1 cellular context compared by ENCODE assay signal in the genomic region with DNA sequence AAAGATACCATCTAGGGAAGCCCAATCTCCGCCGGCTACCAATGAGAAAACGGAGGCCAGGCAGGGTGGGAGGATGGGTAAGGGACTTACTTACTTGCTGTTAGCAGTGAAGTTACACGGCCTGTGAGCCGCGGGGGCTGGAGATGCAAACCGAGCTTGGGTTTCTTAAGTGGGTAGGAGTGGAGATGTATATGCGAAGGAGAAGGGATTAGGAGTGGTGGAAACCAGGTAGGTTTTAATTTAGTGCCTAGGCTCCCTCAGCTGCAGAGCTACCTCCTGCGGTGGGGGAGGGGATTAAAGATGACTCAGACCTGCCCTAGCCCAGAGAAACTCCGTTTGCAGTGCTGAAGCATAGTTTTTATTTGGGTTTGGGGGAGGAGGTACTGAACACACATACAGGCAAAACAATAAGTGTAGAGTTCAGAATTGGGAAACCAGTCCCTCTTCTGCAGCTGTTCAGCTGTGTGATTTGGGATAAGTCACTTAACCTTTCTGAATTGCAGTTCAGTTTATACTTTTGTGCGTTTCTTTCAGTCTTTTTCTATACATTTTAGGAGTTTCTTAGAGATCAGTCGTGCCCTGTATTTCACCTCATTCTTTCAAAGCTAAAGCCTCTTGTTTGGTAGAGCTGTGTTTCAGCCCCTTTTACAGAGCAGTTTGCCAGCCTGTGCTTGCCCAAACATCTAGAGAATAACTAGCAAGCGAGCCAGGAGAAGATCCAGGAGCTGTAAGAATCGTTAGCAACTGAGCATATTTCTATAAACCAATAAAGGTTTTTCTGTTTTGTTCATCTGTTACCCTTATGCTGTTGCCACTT.
A peak's percentile ranks its signal among the peaks of the same experiment; 100 is the strongest.
TF ChIP-seq lines count a peak whose summit lies in the region.

No MANE protein-coding gene starts in this region.

TF ChIP-seq in K562, 482 proteins besides CTCF, POLR2A, EP300 and RAD21 (continued from another document and continues in another):
- TF ChIP-seq, protein P1, sequence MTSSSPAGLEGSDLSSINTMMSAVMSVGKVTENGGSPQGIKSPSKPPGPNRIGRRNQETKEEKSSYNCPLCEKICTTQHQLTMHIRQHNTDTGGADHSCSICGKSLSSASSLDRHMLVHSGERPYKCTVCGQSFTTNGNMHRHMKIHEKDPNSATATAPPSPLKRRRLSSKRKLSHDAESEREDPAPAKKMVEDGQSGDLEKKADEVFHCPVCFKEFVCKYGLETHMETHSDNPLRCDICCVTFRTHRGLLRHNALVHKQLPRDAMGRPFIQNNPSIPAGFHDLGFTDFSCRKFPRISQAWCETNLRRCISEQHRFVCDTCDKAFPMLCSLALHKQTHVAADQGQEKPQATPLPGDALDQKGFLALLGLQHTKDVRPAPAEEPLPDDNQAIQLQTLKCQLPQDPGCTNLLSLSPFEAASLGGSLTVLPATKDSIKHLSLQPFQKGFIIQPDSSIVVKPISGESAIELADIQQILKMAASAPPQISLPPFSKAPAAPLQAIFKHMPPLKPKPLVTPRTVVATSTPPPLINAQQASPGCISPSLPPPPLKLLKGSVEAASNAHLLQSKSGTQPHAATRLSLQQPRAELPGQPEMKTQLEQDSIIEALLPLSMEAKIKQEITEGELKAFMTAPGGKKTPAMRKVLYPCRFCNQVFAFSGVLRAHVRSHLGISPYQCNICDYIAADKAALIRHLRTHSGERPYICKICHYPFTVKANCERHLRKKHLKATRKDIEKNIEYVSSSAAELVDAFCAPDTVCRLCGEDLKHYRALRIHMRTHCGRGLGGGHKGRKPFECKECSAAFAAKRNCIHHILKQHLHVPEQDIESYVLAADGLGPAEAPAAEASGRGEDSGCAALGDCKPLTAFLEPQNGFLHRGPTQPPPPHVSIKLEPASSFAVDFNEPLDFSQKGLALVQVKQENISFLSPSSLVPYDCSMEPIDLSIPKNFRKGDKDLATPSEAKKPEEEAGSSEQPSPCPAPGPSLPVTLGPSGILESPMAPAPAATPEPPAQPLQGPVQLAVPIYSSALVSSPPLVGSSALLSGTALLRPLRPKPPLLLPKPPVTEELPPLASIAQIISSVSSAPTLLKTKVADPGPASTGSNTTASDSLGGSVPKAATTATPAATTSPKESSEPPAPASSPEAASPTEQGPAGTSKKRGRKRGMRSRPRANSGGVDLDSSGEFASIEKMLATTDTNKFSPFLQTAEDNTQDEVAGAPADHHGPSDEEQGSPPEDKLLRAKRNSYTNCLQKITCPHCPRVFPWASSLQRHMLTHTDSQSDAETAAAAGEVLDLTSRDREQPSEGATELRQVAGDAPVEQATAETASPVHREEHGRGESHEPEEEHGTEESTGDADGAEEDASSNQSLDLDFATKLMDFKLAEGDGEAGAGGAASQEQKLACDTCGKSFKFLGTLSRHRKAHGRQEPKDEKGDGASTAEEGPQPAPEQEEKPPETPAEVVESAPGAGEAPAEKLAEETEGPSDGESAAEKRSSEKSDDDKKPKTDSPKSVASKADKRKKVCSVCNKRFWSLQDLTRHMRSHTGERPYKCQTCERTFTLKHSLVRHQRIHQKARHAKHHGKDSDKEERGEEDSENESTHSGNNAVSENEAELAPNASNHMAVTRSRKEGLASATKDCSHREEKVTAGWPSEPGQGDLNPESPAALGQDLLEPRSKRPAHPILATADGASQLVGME (CRISPR knock-in tag; IDR thresholded peaks at IDR 0.05): no peak
- TF ChIP-seq RBM22 (IDR thresholded peaks at IDR 0.05; ENCODE audit: low read depth, low read length, poor library complexity, severe bottlenecking) (no peak), ETS2 (tag; IDR thresholded peaks at IDR 0.05; ENCODE audit: borderline replicate concordance, poor library complexity, severe bottlenecking) (no peak), FOS (IDR thresholded peaks at IDR 0.05; ENCODE audit: extremely low read depth, insufficient read length) (peak; percentile 50), ELF1 (tag; IDR thresholded peaks at IDR 0.05) (peak; percentile 1; the same call in 1 of the 2 replicates), CBX2 (IDR thresholded peaks at IDR 0.05; ENCODE audit: insufficient read depth, low read length, poor library complexity, severe bottlenecking) (no peak), SUPT5H (IDR thresholded peaks at IDR 0.05) (0 out of 2 replicates have a peak, but pooled peaks have one; percentile 16), TEAD4 (IDR thresholded peaks at IDR 0.05; ENCODE audit: low read length) (no peak), TEAD4 (CRISPR knock-in tag; IDR thresholded peaks at IDR 0.05; ENCODE audit: borderline replicate concordance) (no peak), ZNF224 (CRISPR knock-in tag; IDR thresholded peaks at IDR 0.05) (no peak), EWSR1 (IDR thresholded peaks at IDR 0.05; ENCODE audit: borderline replicate concordance, low read depth, partially characterized antibody) (no peak), PHF20 (IDR thresholded peaks at IDR 0.05; ENCODE audit: partially characterized antibody) (no peak), ZKSCAN3 (CRISPR knock-in tag; IDR thresholded peaks at IDR 0.05) (no peak), ZBED1 (IDR thresholded peaks at IDR 0.05) (no peak), NFIX (CRISPR knock-in tag; IDR thresholded peaks at IDR 0.05; ENCODE audit: low read depth) (no peak), WHSC1 (IDR thresholded peaks at IDR 0.05; ENCODE audit: low read length) (no peak), ZNF561 (CRISPR knock-in tag; conservative IDR thresholded peaks at IDR 0.05) (no peak), MCM3 (IDR thresholded peaks at IDR 0.05) (no peak), NR2C2 (CRISPR knock-in tag; IDR thresholded peaks at IDR 0.05) (no peak), NR2C2 (tag; IDR thresholded peaks at IDR 0.05) (no peak; the same call in 1 of the 2 replicates), RBM17 (IDR thresholded peaks at IDR 0.05; ENCODE audit: borderline replicate concordance, low read depth, low read length) (no peak), RUNX1 (IDR thresholded peaks at IDR 0.05; ENCODE audit: low read depth) (no peak), KHSRP (IDR thresholded peaks at IDR 0.05) (no peak), HDGF (IDR thresholded peaks at IDR 0.05) (no peak), POLR2G (IDR thresholded peaks at IDR 0.05; ENCODE audit: low read depth, low read length) (no peak), ARID2 (IDR thresholded peaks at IDR 0.05) (no peak)
- TF ChIP-seq, protein P2, sequence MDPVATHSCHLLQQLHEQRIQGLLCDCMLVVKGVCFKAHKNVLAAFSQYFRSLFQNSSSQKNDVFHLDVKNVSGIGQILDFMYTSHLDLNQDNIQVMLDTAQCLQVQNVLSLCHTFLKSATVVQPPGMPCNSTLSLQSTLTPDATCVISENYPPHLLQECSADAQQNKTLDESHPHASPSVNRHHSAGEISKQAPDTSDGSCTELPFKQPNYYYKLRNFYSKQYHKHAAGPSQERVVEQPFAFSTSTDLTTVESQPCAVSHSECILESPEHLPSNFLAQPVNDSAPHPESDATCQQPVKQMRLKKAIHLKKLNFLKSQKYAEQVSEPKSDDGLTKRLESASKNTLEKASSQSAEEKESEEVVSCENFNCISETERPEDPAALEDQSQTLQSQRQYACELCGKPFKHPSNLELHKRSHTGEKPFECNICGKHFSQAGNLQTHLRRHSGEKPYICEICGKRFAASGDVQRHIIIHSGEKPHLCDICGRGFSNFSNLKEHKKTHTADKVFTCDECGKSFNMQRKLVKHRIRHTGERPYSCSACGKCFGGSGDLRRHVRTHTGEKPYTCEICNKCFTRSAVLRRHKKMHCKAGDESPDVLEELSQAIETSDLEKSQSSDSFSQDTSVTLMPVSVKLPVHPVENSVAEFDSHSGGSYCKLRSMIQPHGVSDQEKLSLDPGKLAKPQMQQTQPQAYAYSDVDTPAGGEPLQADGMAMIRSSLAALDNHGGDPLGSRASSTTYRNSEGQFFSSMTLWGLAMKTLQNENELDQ (CRISPR knock-in tag; IDR thresholded peaks at IDR 0.05; ENCODE audit: borderline replicate concordance): no peak
- TF ChIP-seq, protein P3, sequence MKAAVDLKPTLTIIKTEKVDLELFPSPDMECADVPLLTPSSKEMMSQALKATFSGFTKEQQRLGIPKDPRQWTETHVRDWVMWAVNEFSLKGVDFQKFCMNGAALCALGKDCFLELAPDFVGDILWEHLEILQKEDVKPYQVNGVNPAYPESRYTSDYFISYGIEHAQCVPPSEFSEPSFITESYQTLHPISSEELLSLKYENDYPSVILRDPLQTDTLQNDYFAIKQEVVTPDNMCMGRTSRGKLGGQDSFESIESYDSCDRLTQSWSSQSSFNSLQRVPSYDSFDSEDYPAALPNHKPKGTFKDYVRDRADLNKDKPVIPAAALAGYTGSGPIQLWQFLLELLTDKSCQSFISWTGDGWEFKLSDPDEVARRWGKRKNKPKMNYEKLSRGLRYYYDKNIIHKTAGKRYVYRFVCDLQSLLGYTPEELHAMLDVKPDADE (conservative IDR thresholded peaks at IDR 0.05; ENCODE audit: control insufficient read depth, low read depth, low read length): no peak
- TF ChIP-seq, protein P4, sequence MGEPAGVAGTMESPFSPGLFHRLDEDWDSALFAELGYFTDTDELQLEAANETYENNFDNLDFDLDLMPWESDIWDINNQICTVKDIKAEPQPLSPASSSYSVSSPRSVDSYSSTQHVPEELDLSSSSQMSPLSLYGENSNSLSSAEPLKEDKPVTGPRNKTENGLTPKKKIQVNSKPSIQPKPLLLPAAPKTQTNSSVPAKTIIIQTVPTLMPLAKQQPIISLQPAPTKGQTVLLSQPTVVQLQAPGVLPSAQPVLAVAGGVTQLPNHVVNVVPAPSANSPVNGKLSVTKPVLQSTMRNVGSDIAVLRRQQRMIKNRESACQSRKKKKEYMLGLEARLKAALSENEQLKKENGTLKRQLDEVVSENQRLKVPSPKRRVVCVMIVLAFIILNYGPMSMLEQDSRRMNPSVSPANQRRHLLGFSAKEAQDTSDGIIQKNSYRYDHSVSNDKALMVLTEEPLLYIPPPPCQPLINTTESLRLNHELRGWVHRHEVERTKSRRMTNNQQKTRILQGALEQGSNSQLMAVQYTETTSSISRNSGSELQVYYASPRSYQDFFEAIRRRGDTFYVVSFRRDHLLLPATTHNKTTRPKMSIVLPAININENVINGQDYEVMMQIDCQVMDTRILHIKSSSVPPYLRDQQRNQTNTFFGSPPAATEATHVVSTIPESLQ (CRISPR knock-in tag; IDR thresholded peaks at IDR 0.05): no peak
- TF ChIP-seq, protein P5, sequence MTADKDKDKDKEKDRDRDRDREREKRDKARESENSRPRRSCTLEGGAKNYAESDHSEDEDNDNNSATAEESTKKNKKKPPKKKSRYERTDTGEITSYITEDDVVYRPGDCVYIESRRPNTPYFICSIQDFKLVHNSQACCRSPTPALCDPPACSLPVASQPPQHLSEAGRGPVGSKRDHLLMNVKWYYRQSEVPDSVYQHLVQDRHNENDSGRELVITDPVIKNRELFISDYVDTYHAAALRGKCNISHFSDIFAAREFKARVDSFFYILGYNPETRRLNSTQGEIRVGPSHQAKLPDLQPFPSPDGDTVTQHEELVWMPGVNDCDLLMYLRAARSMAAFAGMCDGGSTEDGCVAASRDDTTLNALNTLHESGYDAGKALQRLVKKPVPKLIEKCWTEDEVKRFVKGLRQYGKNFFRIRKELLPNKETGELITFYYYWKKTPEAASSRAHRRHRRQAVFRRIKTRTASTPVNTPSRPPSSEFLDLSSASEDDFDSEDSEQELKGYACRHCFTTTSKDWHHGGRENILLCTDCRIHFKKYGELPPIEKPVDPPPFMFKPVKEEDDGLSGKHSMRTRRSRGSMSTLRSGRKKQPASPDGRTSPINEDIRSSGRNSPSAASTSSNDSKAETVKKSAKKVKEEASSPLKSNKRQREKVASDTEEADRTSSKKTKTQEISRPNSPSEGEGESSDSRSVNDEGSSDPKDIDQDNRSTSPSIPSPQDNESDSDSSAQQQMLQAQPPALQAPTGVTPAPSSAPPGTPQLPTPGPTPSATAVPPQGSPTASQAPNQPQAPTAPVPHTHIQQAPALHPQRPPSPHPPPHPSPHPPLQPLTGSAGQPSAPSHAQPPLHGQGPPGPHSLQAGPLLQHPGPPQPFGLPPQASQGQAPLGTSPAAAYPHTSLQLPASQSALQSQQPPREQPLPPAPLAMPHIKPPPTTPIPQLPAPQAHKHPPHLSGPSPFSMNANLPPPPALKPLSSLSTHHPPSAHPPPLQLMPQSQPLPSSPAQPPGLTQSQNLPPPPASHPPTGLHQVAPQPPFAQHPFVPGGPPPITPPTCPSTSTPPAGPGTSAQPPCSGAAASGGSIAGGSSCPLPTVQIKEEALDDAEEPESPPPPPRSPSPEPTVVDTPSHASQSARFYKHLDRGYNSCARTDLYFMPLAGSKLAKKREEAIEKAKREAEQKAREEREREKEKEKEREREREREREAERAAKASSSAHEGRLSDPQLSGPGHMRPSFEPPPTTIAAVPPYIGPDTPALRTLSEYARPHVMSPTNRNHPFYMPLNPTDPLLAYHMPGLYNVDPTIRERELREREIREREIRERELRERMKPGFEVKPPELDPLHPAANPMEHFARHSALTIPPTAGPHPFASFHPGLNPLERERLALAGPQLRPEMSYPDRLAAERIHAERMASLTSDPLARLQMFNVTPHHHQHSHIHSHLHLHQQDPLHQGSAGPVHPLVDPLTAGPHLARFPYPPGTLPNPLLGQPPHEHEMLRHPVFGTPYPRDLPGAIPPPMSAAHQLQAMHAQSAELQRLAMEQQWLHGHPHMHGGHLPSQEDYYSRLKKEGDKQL (CRISPR knock-in tag; IDR thresholded peaks at IDR 0.05; ENCODE audit: borderline replicate concordance): no peak
- TF ChIP-seq, protein P6, sequence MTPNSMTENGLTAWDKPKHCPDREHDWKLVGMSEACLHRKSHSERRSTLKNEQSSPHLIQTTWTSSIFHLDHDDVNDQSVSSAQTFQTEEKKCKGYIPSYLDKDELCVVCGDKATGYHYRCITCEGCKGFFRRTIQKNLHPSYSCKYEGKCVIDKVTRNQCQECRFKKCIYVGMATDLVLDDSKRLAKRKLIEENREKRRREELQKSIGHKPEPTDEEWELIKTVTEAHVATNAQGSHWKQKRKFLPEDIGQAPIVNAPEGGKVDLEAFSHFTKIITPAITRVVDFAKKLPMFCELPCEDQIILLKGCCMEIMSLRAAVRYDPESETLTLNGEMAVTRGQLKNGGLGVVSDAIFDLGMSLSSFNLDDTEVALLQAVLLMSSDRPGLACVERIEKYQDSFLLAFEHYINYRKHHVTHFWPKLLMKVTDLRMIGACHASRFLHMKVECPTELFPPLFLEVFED (CRISPR knock-in tag; conservative IDR thresholded peaks at IDR 0.05): no peak
- TF ChIP-seq, protein P7, sequence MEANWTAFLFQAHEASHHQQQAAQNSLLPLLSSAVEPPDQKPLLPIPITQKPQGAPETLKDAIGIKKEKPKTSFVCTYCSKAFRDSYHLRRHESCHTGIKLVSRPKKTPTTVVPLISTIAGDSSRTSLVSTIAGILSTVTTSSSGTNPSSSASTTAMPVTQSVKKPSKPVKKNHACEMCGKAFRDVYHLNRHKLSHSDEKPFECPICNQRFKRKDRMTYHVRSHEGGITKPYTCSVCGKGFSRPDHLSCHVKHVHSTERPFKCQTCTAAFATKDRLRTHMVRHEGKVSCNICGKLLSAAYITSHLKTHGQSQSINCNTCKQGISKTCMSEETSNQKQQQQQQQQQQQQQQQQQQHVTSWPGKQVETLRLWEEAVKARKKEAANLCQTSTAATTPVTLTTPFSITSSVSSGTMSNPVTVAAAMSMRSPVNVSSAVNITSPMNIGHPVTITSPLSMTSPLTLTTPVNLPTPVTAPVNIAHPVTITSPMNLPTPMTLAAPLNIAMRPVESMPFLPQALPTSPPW (CRISPR knock-in tag; IDR thresholded peaks at IDR 0.05): no peak; the same call in 1 of the 2 replicates
- TF ChIP-seq, protein P8, sequence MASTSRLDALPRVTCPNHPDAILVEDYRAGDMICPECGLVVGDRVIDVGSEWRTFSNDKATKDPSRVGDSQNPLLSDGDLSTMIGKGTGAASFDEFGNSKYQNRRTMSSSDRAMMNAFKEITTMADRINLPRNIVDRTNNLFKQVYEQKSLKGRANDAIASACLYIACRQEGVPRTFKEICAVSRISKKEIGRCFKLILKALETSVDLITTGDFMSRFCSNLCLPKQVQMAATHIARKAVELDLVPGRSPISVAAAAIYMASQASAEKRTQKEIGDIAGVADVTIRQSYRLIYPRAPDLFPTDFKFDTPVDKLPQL (IDR thresholded peaks at IDR 0.05; ENCODE audit: extremely low read depth, insufficient read length): no peak
